Comparison of ENCODE assay signal across 1 cellular context in genomic region chr3:188946351-188946750, GRCh38.
TF ChIP-seq lines count a peak whose summit lies in the region.

No MANE protein-coding gene starts in this region.

TF ChIP-seq in WTC11, 78 proteins besides CTCF, POLR2A, EP300 and RAD21 (continued from another document):
- TF ChIP-seq ZNF281 (CRISPR knock-in tag; IDR thresholded peaks at IDR 0.05) (no peak), TEAD4 (CRISPR knock-in tag; IDR thresholded peaks at IDR 0.05) (no peak)
- TF ChIP-seq, protein P1, sequence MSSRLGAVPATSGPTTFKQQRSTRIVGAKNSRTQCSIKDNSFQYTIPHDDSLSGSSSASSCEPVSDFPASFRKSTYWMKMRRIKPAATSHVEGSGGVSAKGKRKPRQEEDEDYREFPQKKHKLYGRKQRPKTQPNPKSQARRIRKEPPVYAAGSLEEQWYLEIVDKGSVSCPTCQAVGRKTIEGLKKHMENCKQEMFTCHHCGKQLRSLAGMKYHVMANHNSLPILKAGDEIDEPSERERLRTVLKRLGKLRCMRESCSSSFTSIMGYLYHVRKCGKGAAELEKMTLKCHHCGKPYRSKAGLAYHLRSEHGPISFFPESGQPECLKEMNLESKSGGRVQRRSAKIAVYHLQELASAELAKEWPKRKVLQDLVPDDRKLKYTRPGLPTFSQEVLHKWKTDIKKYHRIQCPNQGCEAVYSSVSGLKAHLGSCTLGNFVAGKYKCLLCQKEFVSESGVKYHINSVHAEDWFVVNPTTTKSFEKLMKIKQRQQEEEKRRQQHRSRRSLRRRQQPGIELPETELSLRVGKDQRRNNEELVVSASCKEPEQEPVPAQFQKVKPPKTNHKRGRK (CRISPR knock-in tag; IDR thresholded peaks at IDR 0.05; ENCODE audit: borderline replicate concordance), result no peak
- TF ChIP-seq, protein P2, sequence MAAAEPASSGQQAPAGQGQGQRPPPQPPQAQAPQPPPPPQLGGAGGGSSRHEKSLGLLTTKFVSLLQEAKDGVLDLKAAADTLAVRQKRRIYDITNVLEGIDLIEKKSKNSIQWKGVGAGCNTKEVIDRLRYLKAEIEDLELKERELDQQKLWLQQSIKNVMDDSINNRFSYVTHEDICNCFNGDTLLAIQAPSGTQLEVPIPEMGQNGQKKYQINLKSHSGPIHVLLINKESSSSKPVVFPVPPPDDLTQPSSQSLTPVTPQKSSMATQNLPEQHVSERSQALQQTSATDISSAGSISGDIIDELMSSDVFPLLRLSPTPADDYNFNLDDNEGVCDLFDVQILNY (CRISPR knock-in tag; IDR thresholded peaks at IDR 0.05), result no peak
- TF ChIP-seq, protein P3, sequence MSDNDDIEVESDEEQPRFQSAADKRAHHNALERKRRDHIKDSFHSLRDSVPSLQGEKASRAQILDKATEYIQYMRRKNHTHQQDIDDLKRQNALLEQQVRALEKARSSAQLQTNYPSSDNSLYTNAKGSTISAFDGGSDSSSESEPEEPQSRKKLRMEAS (CRISPR knock-in tag; IDR thresholded peaks at IDR 0.05), result no peak
